ENCODE assay signal across 8 cellular contexts in genomic region chr5:114362197-114362976, GRCh38. TPM values are rescaled to one million over a fixed set of nuclear protein-coding genes. Genes with fewer than 3 reads are reported as not detected.
A peak's percentile ranks its signal among the peaks of the same experiment; 100 is the strongest.
DNase-seq lines count a peak whose midpoint lies in the region; ATAC-seq and TF ChIP-seq lines count a peak whose summit lies in the region.

No MANE protein-coding gene starts in this region.

- H3K4me1 ChIP-seq in upper lobe of right lung: peaks cover 13% of the 10 kb centered on the region

- no peak overlapping the region for H3K27ac ChIP-seq in upper lobe of right lung

- H3K36me3 Mint-ChIP-seq in brain: no peaks in the 10 kb centered on the region

- no peaks in the 10 kb centered on the region for H3K9me3 ChIP-seq in upper lobe of right lung

- H3K4me3 ChIP-seq in upper lobe of right lung: peak overlapping the region; percentile 58

- peaks cover 62% of the 10 kb centered on the region for H3K27me3 ChIP-seq in upper lobe of right lung

- H3K9me3 Mint-ChIP-seq in brain: peaks cover 0 to 12% (median 0%) of the 10 kb centered on the region in 5 experiments

- ATAC-seq in GM18909 (IDR thresholded peaks at IDR 0.05; ENCODE audit: poor library complexity, unreplicated experiment) (peak; percentile 27), HG03439 (IDR thresholded peaks at IDR 0.05; ENCODE audit: unreplicated experiment) (peak; percentile 34), left lobe of liver (peak; percentile 64), upper lobe of right lung (peak; percentile 48)

- peak; percentile 21 for DNase-seq in AG20443 (ENCODE audit: low spot score)
- no peak for DNase-seq in left lobe of liver (ENCODE audit: low spot score)
- peak; percentile 67 for DNase-seq in upper lobe of right lung
- DNase-seq in CD1c-positive myeloid dendritic cell (ENCODE audit: extremely low spot score): no peak
- no peak for DNase-seq in HuH-7 (ENCODE audit: low spot score)

- H3K4me1 Mint-ChIP-seq in brain: peaks cover 27% of the 10 kb centered on the region

- peak overlapping the region; percentile 86 to 98 (median 96) for H3K27ac Mint-ChIP-seq in brain

- intact Hi-C loops in upper lobe of right lung (cut with DNase I): no loop called here

- TF ChIP-seq CTCF in brain (conservative IDR thresholded peaks at IDR 0.05) (peak; percentile 17 to 32), upper lobe of right lung (IDR thresholded peaks at IDR 0.05) (no peak)

- no peaks in the 10 kb centered on the region for H3K36me3 ChIP-seq in upper lobe of right lung

- peak overlapping the region; percentile 94 to 98 (median 94) for H3K4me3 Mint-ChIP-seq in brain

- H3K27me3 Mint-ChIP-seq in brain: peaks cover 67% of the 10 kb centered on the region

RNA-seq across cellular contexts. Expression of gene KCNN2, which starts 0.5 kb away (rescaled TPM):
- 5.1 TPM for polyA plus RNA-seq in brain (ENCODE audit: insufficient read depth, low read depth, low replicate concordance)
- total RNA-seq in left lobe of liver (16.2 TPM), upper lobe of right lung (2.1 TPM)

Comparison
In these comparisons a context has a peak if more than half of its experiments do, and no peak if none do; other contexts are left out.
1. DNase-seq: peak in AG20443 (single experiment) and upper lobe of right lung (single experiment); none in left lobe of liver (single experiment), CD1c-positive myeloid dendritic cell (single experiment) and HuH-7 (single experiment).
2. Peak in every context shown above with its lines, with median percentiles within 50 percentile points of each other: ATAC-seq.